16 cellular contexts compared by ENCODE assay signal in the genomic region with DNA sequence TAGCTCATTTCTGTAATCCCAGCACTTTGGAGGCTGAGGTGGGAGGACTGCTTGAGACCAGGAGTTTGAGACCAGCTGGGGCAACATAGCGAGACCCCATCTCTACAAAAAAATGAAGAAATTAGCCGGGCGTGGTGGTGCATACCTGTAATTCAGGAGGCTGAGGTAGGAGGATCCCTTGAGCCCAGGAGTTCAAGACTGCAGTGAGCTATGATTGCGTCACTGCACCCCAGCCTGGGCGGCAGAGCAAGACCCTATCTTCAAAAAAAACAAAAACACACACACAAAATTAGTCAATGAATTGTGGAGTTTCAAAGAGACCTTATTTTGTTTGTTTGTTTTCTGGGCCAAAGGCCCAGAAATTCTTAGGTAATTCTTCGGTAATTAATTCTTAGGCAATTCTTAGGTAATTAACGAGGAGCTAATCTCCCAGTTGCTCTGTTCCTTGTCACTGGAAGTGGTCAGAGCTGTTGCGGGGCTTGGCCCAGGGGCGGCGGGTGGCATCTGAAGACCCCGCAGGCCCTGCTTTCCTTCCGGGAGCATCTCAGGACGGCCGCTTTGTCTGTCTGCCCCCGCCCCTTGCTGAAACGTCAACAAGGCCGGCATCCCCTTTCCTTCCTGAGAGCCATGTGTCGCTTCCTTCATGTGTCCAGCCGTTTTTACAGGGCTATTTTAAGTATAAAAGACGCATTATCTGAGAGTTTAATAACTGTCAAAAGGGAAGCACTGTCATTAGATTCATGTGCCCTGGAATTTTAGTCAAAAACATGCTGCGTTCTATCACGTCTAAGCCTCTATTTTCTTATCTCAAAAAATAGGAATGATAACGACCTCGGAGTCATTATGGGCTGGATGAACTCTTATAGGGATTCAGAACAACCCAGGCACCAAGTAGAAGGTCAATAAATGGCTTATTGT.
DNase-seq lines count a peak whose midpoint lies in the region; ATAC-seq, FAIRE-seq and TF ChIP-seq lines count a peak whose summit lies in the region.
"Had no signal": no experiment of that assay in that cellular context is flagged by ENCODE, and none has a peak within 500 bp of the region (broad histone marks: within the 10 kb centered on the region; RNA-seq: fewer than 3 reads in every experiment).

No MANE protein-coding gene starts in this region.

- H4K20me1 ChIP-seq in IMR-90 (ENCODE audit: insufficient read depth, low read length), result peaks cover 13% of the 10 kb centered on the region

- H3K14ac ChIP-seq in IMR-90 (replicated peaks; ENCODE audit: low read depth, low read length), result no peak overlapping the region

- H3K18ac ChIP-seq in IMR-90 (ENCODE audit: low read depth, low read length), result no peak overlapping the region

- no peak overlapping the region for H4K8ac ChIP-seq in IMR-90 (ENCODE audit: low read depth in 2 of 2, low read length in 2 of 2)

- peaks cover 21% of the 10 kb centered on the region for H3K9me1 ChIP-seq in IMR-90 (ENCODE audit: insufficient read depth, low read length)

- dilution Hi-C loops in IMR-90 (cut with HindIII; ENCODE audit: low sequenced_read_pairs, unreplicated experiment), result no loop called here

- TF ChIP-seq CTCF in IMR-90 (conservative IDR thresholded peaks at IDR 0.05; ENCODE audit: low read depth, low read length), result no peak
- no peak for TF ChIP-seq CTCF in choroid plexus epithelial cell (conservative IDR thresholded peaks at IDR 0.05; ENCODE audit: low read depth, low read length)
- TF ChIP-seq CTCF in kidney (IDR thresholded peaks at IDR 0.05; ENCODE audit: borderline replicate concordance, extremely low read depth, insufficient read depth), result no peak
- no peak for TF ChIP-seq CTCF in gastrocnemius medialis (IDR thresholded peaks at IDR 0.05 in 4 of 5, conservative IDR thresholded peaks at IDR 0.05 in 1 of 5)

- no peak overlapping the region for H2BK120ac ChIP-seq in IMR-90 (ENCODE audit: low read depth, low read length)

- no peak for DNase-seq in IMR-90
- peak; percentile 34 for DNase-seq in choroid plexus epithelial cell (ENCODE audit: low read depth)
- DNase-seq in kidney, result peak; percentile 82
- peak in 1 of 2 donors; percentile 9 for DNase-seq in gastrocnemius medialis
- no peak for DNase-seq in RKO (ENCODE audit: low spot score)
- DNase-seq in medulla oblongata (ENCODE audit: extremely low spot score), result no peak
- DNase-seq in GM03348 (ENCODE audit: low spot score), result no peak
- DNase-seq: activated CD4-positive, alpha-beta T cell treated with anti-CD3 and anti-CD28 coated beads, Interleukin-2, amount 10 ng/mL, durations not matched to agents 7 days and 5 days; AML-193; H9; hypothalamus; MG63; stimulated activated CD4-positive, alpha-beta T cell treated with anti-CD3 and anti-CD28 coated beads, Interleukin-4, amount 100 ng/mL, for 24 hours; stimulated activated naive B cell treated with anti-CD40 and anti-IgM and Interleukin-4, amounts not matched to agents 10 μg/mL and 1 μg/mL and 100 μg/mL, for 72 hours had no signal

- H3K27me3 ChIP-seq in IMR-90 (ENCODE audit: control insufficient read depth, insufficient read depth, low read length), result no peaks in the 10 kb centered on the region
- H3K27me3 ChIP-seq in gastrocnemius medialis, result no peaks in the 10 kb centered on the region
- H3K27me3 ChIP-seq: MG63 had no signal

- H2AK9ac ChIP-seq in IMR-90 (replicated peaks; ENCODE audit: low read depth, low read length, poor library complexity), result no peak overlapping the region

- no peak overlapping the region for H2BK5ac ChIP-seq in IMR-90 (ENCODE audit: low read depth, low read length, poor library complexity, severe bottlenecking)

- H4K91ac ChIP-seq in IMR-90 (ENCODE audit: insufficient read depth, low read depth, low read length), result no peak overlapping the region

- H3K4ac ChIP-seq in IMR-90 (ENCODE audit: low read depth, low read length), result no peak overlapping the region

- POLR2A ChIA-PET in IMR-90 (lab: Charles Lee; ENCODE audit: unreplicated experiment), result interaction anchor here (0.6 kb wide), 1 partner anchor 106 kb away, joined by 10 read pairs; no protein-coding TSS in a partner anchor

- BruUV-seq in IMR-90 (replicated peaks; lab: Mats Ljungman, UMichigan), result no TSS peak

- H3K4me3 ChIP-seq in IMR-90 (ENCODE audit: insufficient read depth, low read depth, low read length), result no peak overlapping the region
- peak overlapping the region; percentile 30 for H3K4me3 ChIP-seq in choroid plexus epithelial cell (ENCODE audit: low read depth, low read length)
- no peak overlapping the region for H3K4me3 ChIP-seq in kidney (ENCODE audit: low read length in 2 of 2)
- H3K4me3 ChIP-seq in gastrocnemius medialis, result peak overlapping the region in 1 of 4 donors; percentile 8
- H3K4me3 ChIP-seq: MG63 had no signal

- in situ Hi-C loops in IMR-90 (cut with MboI; ENCODE audit: low sequenced_read_pairs), result no loop called here
- in situ Hi-C loops in gastrocnemius medialis (cut with MboI; ENCODE audit: low sequenced_read_pairs in 4 of 4), result no loop called here

- H3K79me1 ChIP-seq in IMR-90 (ENCODE audit: low read depth in 1 of 2, low read length in 2 of 2), result peaks cover 48 to 71% of the 10 kb centered on the region in 2 experiments

- H3K9me3 ChIP-seq in IMR-90 (ENCODE audit: control insufficient read depth, insufficient read depth, low read length) (peaks cover 2% of the 10 kb centered on the region; the same call in 1 of the 2 replicates), kidney (ENCODE audit: control insufficient read depth in 1 of 2, low read length in 2 of 2) (no peaks in the 10 kb centered on the region), gastrocnemius medialis (no peaks in the 10 kb centered on the region)
- H3K9me3 ChIP-seq: MG63 had no signal

- H2AK5ac ChIP-seq in IMR-90 (ENCODE audit: low read depth, low read length), result no peak overlapping the region

- CTCF ChIA-PET in IMR-90 (lab: Yijun Ruan, JAX), result interaction anchor here (0.6 to 0.7 kb wide), 2 partner anchors 13 to 186 kb away, joined by 3 to 5 read pairs; no protein-coding TSS in a partner anchor

- H3K4me1 ChIP-seq in IMR-90 (ENCODE audit: control insufficient read depth, insufficient read depth, low read length) (peaks cover 16% of the 10 kb centered on the region), kidney (ENCODE audit: control insufficient read depth in 1 of 2, insufficient read depth in 1 of 2, low read depth in 1 of 2, low read length in 2 of 2) (peaks cover 4 to 30% of the 10 kb centered on the region in 2 donors), gastrocnemius medialis (peaks cover 27 to 34% of the 10 kb centered on the region in 2 donors)

- no peak overlapping the region for H3K23ac ChIP-seq in IMR-90 (ENCODE audit: low read depth, low read length)

- H3K27ac ChIP-seq in IMR-90 (ENCODE audit: insufficient read depth, low read length) (no peak overlapping the region), kidney (ENCODE audit: low read depth in 2 of 2, low read length in 2 of 2) (peak overlapping the region; percentile 69 to 87), gastrocnemius medialis (peak overlapping the region; percentile 40 to 94 (median 85))

- H2BK15ac ChIP-seq in IMR-90 (ENCODE audit: low read depth, low read length), result no peak overlapping the region

- no peak overlapping the region for H3K56ac ChIP-seq in IMR-90 (ENCODE audit: extremely low read depth, insufficient read depth, low read length)

- 73% methylated on average over 8 of the region's 24 CpGs; no CpG with 5 or more reads in 1 of the 2 experiments for WGBS in IMR-90 (ENCODE audit: extremely low coverage in 2 of 2, insufficient read length in 1 of 2), 2 experiments

- no peak overlapping the region for H3K9ac ChIP-seq in IMR-90 (ENCODE audit: low read depth, low read length)
- H3K9ac ChIP-seq in kidney (ENCODE audit: low read length in 2 of 2), result no peak overlapping the region

- H4K5ac ChIP-seq in IMR-90 (ENCODE audit: low read depth, low read length), result no peak overlapping the region

- no peak overlapping the region for H2AFZ ChIP-seq in IMR-90 (replicated peaks; ENCODE audit: low read length, poor library complexity)

- FAIRE-seq in kidney (lab: Jason Lieb, UNC), result no peak

- intact Hi-C loops in IMR-90 (cut with micrococcal nuclease), result loop anchor here (10.0 kb wide), 1 partner anchor 117 kb away; no protein-coding TSS in a partner anchor
- intact Hi-C loops in kidney (cut with DNase I), result no loop called here
- intact Hi-C loops in gastrocnemius medialis (cut with DNase I; ENCODE audit: low total_unique reads), result no loop called here

- ATAC-seq in IMR-90 (ENCODE audit: low read depth) (no peak), gastrocnemius medialis (no peak), HG02759 (IDR thresholded peaks at IDR 0.05; ENCODE audit: unreplicated experiment) (no peak)
- ATAC-seq: activated T-helper 17 cell treated with anti-CD3 and anti-CD28 coated beads, Interleukin-2, amount 50 U/mL, for 72 hours; stimulated activated naive B cell treated with anti-CD40 and anti-IgM and Interleukin-4, amounts not matched to agents 10 μg/mL and 1 μg/mL and 100 μg/mL, for 72 hours had no signal

- TF ChIP-seq RAD21 in IMR-90 (IDR thresholded peaks at IDR 0.05; ENCODE audit: low read length), result no peak

- H3K4me2 ChIP-seq in IMR-90 (ENCODE audit: low read depth, low read length), result no peak overlapping the region

- no peak overlapping the region for H2BK20ac ChIP-seq in IMR-90 (ENCODE audit: low read depth, low read length)

- H3K36me3 ChIP-seq in IMR-90 (ENCODE audit: control insufficient read depth, insufficient read depth, low read length) (peaks cover 2% of the 10 kb centered on the region; the same call in 1 of the 2 replicates), kidney (ENCODE audit: control insufficient read depth in 1 of 2, insufficient read depth in 2 of 2, low read length in 2 of 2) (no peaks in the 10 kb centered on the region), gastrocnemius medialis (no peaks in the 10 kb centered on the region)
- H3K36me3 ChIP-seq: MG63 had no signal

- TF ChIP-seq POLR2A in IMR-90 (IDR thresholded peaks at IDR 0.05; ENCODE audit: low read depth, low read length) (no peak), gastrocnemius medialis (IDR thresholded peaks at IDR 0.05) (no peak)

TF ChIP-seq in IMR-90, 13 proteins besides CTCF, POLR2A, EP300 and RAD21:
- TF ChIP-seq, protein P1, sequence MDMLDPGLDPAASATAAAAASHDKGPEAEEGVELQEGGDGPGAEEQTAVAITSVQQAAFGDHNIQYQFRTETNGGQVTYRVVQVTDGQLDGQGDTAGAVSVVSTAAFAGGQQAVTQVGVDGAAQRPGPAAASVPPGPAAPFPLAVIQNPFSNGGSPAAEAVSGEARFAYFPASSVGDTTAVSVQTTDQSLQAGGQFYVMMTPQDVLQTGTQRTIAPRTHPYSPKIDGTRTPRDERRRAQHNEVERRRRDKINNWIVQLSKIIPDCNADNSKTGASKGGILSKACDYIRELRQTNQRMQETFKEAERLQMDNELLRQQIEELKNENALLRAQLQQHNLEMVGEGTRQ (IDR thresholded peaks at IDR 0.05; ENCODE audit: low read depth, low read length), result no peak
- TF ChIP-seq RCOR1 (IDR thresholded peaks at IDR 0.05; ENCODE audit: insufficient replicate concordance, low read length) (no peak), CEBPB (IDR thresholded peaks at IDR 0.05; ENCODE audit: low read depth, low read length) (peak; percentile 47), NFE2L2 (IDR thresholded peaks at IDR 0.05; ENCODE audit: low read depth, low read length) (no peak), MAFK (IDR thresholded peaks at IDR 0.05; ENCODE audit: low read depth, low read length) (no peak)
TF ChIP-seq in IMR-90: peak in this region for 1.

Comparison
In these comparisons a context has a peak if more than half of its experiments do, and no peak if none do; other contexts are left out.
1. DNase-seq: peak in choroid plexus epithelial cell (single experiment) and kidney (single experiment); none in IMR-90 (single experiment), RKO (single experiment), medulla oblongata (single experiment) and GM03348 (single experiment).